In the genomic region with DNA sequence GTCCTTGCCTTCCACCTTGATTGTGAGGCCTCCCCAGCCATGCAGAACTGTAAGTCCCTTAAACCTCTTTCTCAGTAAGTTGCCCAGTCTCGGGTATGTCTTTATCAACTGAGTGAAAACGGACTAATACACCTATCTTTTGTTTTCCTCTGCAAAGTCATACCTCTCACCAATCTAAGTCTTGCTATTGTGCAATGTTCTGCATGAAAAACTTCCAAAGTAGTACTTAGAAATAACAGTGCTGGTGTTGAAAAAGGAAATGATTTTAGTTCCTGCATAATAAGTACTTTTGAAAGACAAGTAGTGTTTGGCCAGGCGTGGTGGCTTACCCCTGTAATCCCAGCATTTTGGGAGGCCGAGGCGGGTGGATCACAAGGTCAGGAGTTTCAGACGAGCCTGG, we compare ENCODE assay signal across 29 cellular contexts.
"Had no signal": no experiment of that assay in that cellular context is flagged by ENCODE, and none has a peak within 500 bp of the region (broad histone marks: within the 10 kb centered on the region; RNA-seq: fewer than 3 reads in every experiment).

No MANE protein-coding gene starts in this region.

- H3K4me3 ChIP-seq: pancreas, prostate gland, skin epidermis, smooth muscle cell, spleen, stomach, testis, tibial nerve, upper lobe of left lung, vagina had no signal

- FAIRE-seq: pancreas, urothelium cell line had no signal

- H3K9me3 ChIP-seq: neutrophil, pancreas, prostate gland, spleen, stomach, testis, tibial nerve, upper lobe of left lung, vagina had no signal

- H3K27ac ChIP-seq: neutrophil, pancreas, prostate gland, skin epidermis, spleen, stomach, testis, tibial nerve, upper lobe of left lung, vagina had no signal

- H3K4me1 Mint-ChIP-seq: naive B cell; naive thymus-derived CD8-positive, alpha-beta T cell; stimulated activated naive B cell treated with anti-CD40 and anti-IgM and Interleukin-4, amounts not matched to agents 10 μg/mL and 1 μg/mL and 100 μg/mL, for 72 hours had no signal

- H3K4me2 ChIP-seq: smooth muscle cell had no signal

- H3K36me3 Mint-ChIP-seq: naive B cell; naive thymus-derived CD8-positive, alpha-beta T cell; natural killer cell treated with Interleukin-12 subunit alpha and Interleukin-12 subunit beta and Interleukin-15 and Interleukin-18, amount 100 ng/mL, for 72 hours; stimulated activated naive B cell treated with anti-CD40 and anti-IgM and Interleukin-4, amounts not matched to agents 10 μg/mL and 1 μg/mL and 100 μg/mL, for 72 hours had no signal

- DNase-seq: naive B cell; naive thymus-derived CD8-positive, alpha-beta T cell; nephron progenitor cell; nucleus accumbens; pancreas; right cardiac atrium; spleen; stimulated activated CD4-positive, alpha-beta T cell treated with anti-CD3 and anti-CD28 coated beads, Interleukin-12 subunit alpha, Interleukin-12 subunit beta, amount 100 ng/mL, for 4 hours; stimulated activated CD4-positive, alpha-beta T cell treated with anti-CD3 and anti-CD28 coated beads, Interleukin-1b, Interleukin-23, amount 100 ng/mL, for 48 hours; stimulated activated CD4-positive, alpha-beta T cell treated with anti-CD3 and anti-CD28 coated beads, Interleukin-4, amount 100 ng/mL, for 1 hour; stimulated activated CD4-positive, alpha-beta T cell treated with anti-CD3 and anti-CD28 coated beads, Interleukin-4, amount 100 ng/mL, for 4 hours; stimulated activated CD8-positive, alpha-beta memory T cell treated with anti-CD3 and anti-CD28 coated beads, Interleukin-4, amount 100 ng/mL, for 48 hours; stimulated activated naive B cell treated with anti-CD40 and anti-IgM and Interleukin-4, amounts not matched to agents 10 μg/mL and 1 μg/mL and 100 μg/mL, for 72 hours; stimulated activated naive CD4-positive, alpha-beta T cell treated with Interleukin-2 at 50 U/mL for 16 hours; stomach; testis; trophoblast cell; upper lobe of left lung had no signal

- H3K4me3 Mint-ChIP-seq: naive B cell; naive thymus-derived CD8-positive, alpha-beta T cell; natural killer cell treated with Interleukin-12 subunit alpha and Interleukin-12 subunit beta and Interleukin-15 and Interleukin-18, amount 100 ng/mL, for 72 hours; nephron progenitor cell; neural crest cell; stimulated activated naive B cell treated with anti-CD40 and anti-IgM and Interleukin-4, amounts not matched to agents 10 μg/mL and 1 μg/mL and 100 μg/mL, for 72 hours; stimulated activated naive CD8-positive, alpha-beta T cell treated with anti-CD3 and anti-CD28 coated beads, Interleukin-15, Interleukin-2, amounts not matched to agents 100 ng/mL and 50 ng/mL, for 24 hours had no signal

- H3K36me3 ChIP-seq: neutrophil, pancreas, prostate gland, spleen, stomach, tibial nerve, upper lobe of left lung, vagina had no signal

- ATAC-seq: naive thymus-derived CD8-positive, alpha-beta T cell; natural killer cell treated with Interleukin-12 subunit alpha and Interleukin-12 subunit beta and Interleukin-15 and Interleukin-18, amount 100 ng/mL, for 72 hours; pancreas; right cardiac atrium; sciatic nerve; stimulated activated naive B cell treated with anti-CD40 and anti-IgM and Interleukin-4, amounts not matched to agents 10 μg/mL and 1 μg/mL and 100 μg/mL, for 72 hours had no signal

- H3K27ac Mint-ChIP-seq: naive B cell; naive thymus-derived CD8-positive, alpha-beta T cell; natural killer cell treated with Interleukin-12 subunit alpha and Interleukin-12 subunit beta and Interleukin-15 and Interleukin-18, amount 100 ng/mL, for 72 hours; nephron progenitor cell; stimulated activated naive B cell treated with anti-CD40 and anti-IgM and Interleukin-4, amounts not matched to agents 10 μg/mL and 1 μg/mL and 100 μg/mL, for 72 hours; stimulated activated naive CD8-positive, alpha-beta T cell treated with anti-CD3 and anti-CD28 coated beads, Interleukin-15, Interleukin-2, amounts not matched to agents 100 ng/mL and 50 ng/mL, for 24 hours had no signal

- H3K27me3 ChIP-seq: neutrophil, pancreas, spleen, stomach, testis, tibial nerve, upper lobe of left lung, vagina had no signal

- H3K4me1 ChIP-seq: pancreas, prostate gland, spleen, upper lobe of left lung had no signal

- H3K27me3 Mint-ChIP-seq: natural killer cell treated with Interleukin-12 subunit alpha and Interleukin-12 subunit beta and Interleukin-15 and Interleukin-18, amount 100 ng/mL, for 72 hours; stimulated activated naive CD8-positive, alpha-beta T cell treated with anti-CD3 and anti-CD28 coated beads, Interleukin-15, Interleukin-2, amounts not matched to agents 100 ng/mL and 50 ng/mL, for 24 hours had no signal
